Comparison of ENCODE assay signal across 14 cellular contexts in the genomic region with DNA sequence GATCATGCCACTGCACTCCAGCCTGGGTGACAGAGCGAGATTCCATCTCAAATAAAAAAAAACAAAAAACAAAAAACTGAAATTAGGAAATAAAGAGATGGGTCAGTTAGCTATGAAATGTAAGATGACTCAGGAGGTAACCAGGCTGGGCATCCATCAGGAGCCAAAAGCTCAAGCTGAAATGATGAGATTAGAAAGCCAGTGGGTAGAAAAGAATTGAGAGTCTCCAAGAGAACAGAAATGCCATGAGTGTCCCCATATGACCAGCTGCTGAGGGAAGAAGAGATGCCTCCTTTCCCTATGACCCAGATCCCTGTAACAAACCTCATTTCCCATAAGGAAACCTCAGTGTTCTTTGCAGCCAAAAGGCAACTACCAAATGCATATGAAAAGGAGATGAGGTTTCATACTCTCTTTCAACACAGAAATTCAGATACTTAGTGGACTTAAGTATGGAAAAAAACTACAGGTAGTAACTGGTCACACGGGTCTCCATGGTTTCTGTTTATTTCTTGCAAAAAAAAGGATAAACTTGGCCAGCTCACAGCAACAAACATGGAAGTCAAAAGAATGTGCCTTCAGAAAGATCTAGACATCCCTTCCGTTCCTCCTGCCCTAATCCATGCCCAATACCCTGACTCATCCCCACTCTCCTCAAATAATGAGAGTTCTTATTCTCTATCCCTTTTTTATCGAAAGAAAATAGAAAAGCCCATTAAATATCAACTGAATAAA. TPM values are rescaled to one million over a fixed set of nuclear protein-coding genes. Genes with fewer than 3 reads are reported as not detected.
DNase-seq lines count a peak whose midpoint lies in the region; ATAC-seq and TF ChIP-seq lines count a peak whose summit lies in the region.
"Had no signal": no experiment of that assay in that cellular context is flagged by ENCODE, and none has a peak within 500 bp of the region (broad histone marks: within the 10 kb centered on the region; RNA-seq: fewer than 3 reads in every experiment).

No MANE protein-coding gene starts in this region.

- TF ChIP-seq CTCF in IMR-90 (conservative IDR thresholded peaks at IDR 0.05; ENCODE audit: low read depth, low read length) (no peak), cardiac fibroblast (IDR thresholded peaks at IDR 0.05; ENCODE audit: low read depth, low read length) (no peak)

- no peaks in the 10 kb centered on the region for H3K27me3 ChIP-seq in IMR-90 (ENCODE audit: control insufficient read depth, insufficient read depth, low read length)
- H3K27me3 ChIP-seq: neutrophil, upper lobe of right lung had no signal

- H4K91ac ChIP-seq in IMR-90 (ENCODE audit: insufficient read depth, low read depth, low read length): peak overlapping the region; percentile 48; the same call in 1 of the 2 replicates

- H2AK5ac ChIP-seq in IMR-90 (ENCODE audit: low read depth, low read length): peak overlapping the region; percentile 98; the same call in 1 of the 2 replicates

- H3K9ac ChIP-seq in IMR-90 (ENCODE audit: low read depth, low read length): no peak overlapping the region

- peak overlapping the region; percentile 35; the same call in 1 of the 2 replicates for H3K56ac ChIP-seq in IMR-90 (ENCODE audit: extremely low read depth, insufficient read depth, low read length)

- H3K9me3 ChIP-seq in IMR-90 (ENCODE audit: control insufficient read depth, insufficient read depth, low read length): no peaks in the 10 kb centered on the region
- H3K9me3 ChIP-seq: neutrophil, upper lobe of right lung had no signal

- no peaks in the 10 kb centered on the region for H3K36me3 ChIP-seq in IMR-90 (ENCODE audit: control insufficient read depth, insufficient read depth, low read length)
- H3K36me3 ChIP-seq: neutrophil, upper lobe of right lung had no signal

- peak overlapping the region; percentile 93 for H2BK20ac ChIP-seq in IMR-90 (ENCODE audit: low read depth, low read length)

- H2BK120ac ChIP-seq in IMR-90 (ENCODE audit: low read depth, low read length): peak overlapping the region; percentile 92

- peak overlapping the region; percentile 77; the same call in 2 of the 3 replicates for H2BK15ac ChIP-seq in IMR-90 (ENCODE audit: low read depth, low read length)

- CTCF ChIA-PET in IMR-90 (lab: Yijun Ruan, JAX): no interaction called here

- DNase-seq in AG08395 (ENCODE audit: low spot score): peak; percentile 67
- DNase-seq in IMR-90: peak; percentile 58
- DNase-seq in cardiac fibroblast (ENCODE audit: low read depth in 2 of 2): peak; percentile 71 to 83
- DNase-seq in iris pigment epithelial cell (ENCODE audit: low read depth): peak; percentile 63
- no peak for DNase-seq in stimulated activated CD4-positive, alpha-beta T cell treated with anti-CD3 and anti-CD28 coated beads, Interleukin-4, amount 100 ng/mL, for 1 hour
- DNase-seq in 8988T: no peak
- DNase-seq in HuH-7.5 (ENCODE audit: low spot score): no peak
- DNase-seq: DMS153, KBM-7, NCI-H187, NCI-H526, upper lobe of right lung had no signal

- intact Hi-C loops in IMR-90 (cut with micrococcal nuclease): no loop called here

- no peak for TF ChIP-seq RAD21 in IMR-90 (IDR thresholded peaks at IDR 0.05; ENCODE audit: low read length)

- H2BK5ac ChIP-seq in IMR-90 (ENCODE audit: low read depth, low read length, poor library complexity, severe bottlenecking): peak overlapping the region; percentile 97

- peak overlapping the region; percentile 99; the same call in 1 of the 2 replicates for H3K18ac ChIP-seq in IMR-90 (ENCODE audit: low read depth, low read length)

- H4K20me1 ChIP-seq in IMR-90 (ENCODE audit: insufficient read depth, low read length): no peaks in the 10 kb centered on the region

- peak overlapping the region; percentile 81; the same call in 1 of the 2 replicates for H3K4me2 ChIP-seq in IMR-90 (ENCODE audit: low read depth, low read length)

- whole genome bisulfite sequencing in IMR-90 (ENCODE audit: extremely low coverage in 2 of 2, insufficient read length in 1 of 2), 2 experiments: no CpG with 5 or more reads among the region's 4 CpGs

- H3K9me1 ChIP-seq in IMR-90 (ENCODE audit: insufficient read depth, low read length): peaks cover 7% of the 10 kb centered on the region

- H3K14ac ChIP-seq in IMR-90 (replicated peaks; ENCODE audit: low read depth, low read length): peak overlapping the region; percentile 92

- peak overlapping the region; percentile 2 for H2AK9ac ChIP-seq in IMR-90 (replicated peaks; ENCODE audit: low read depth, low read length, poor library complexity)

- peak overlapping the region; percentile 92 for H3K4ac ChIP-seq in IMR-90 (ENCODE audit: low read depth, low read length)

- H3K4me3 ChIP-seq in IMR-90 (ENCODE audit: insufficient read depth, low read depth, low read length): no peak overlapping the region
- no peak overlapping the region for H3K4me3 ChIP-seq in cardiac fibroblast (replicated peaks in 1 of 2; ENCODE audit: low read depth in 2 of 2, low read length in 2 of 2)
- H3K4me3 ChIP-seq: upper lobe of right lung had no signal

- peak; percentile 74 for ATAC-seq in IMR-90 (ENCODE audit: low read depth)
- no peak for ATAC-seq in GM21576 (IDR thresholded peaks at IDR 0.05; ENCODE audit: unreplicated experiment)

- in situ Hi-C loops in IMR-90 (cut with MboI; ENCODE audit: low sequenced_read_pairs): no loop called here

- peak overlapping the region in 1 of 2 experiments; percentile 93; a peak in 3 of 4 replicates for H4K8ac ChIP-seq in IMR-90 (ENCODE audit: low read depth in 2 of 2, low read length in 2 of 2)

- no TSS peak for BruUV-seq in IMR-90 (replicated peaks; lab: Mats Ljungman, UMichigan)

- peaks cover 10% of the 10 kb centered on the region for H3K4me1 ChIP-seq in IMR-90 (ENCODE audit: control insufficient read depth, insufficient read depth, low read length)

- dilution Hi-C loops in IMR-90 (cut with HindIII; ENCODE audit: low sequenced_read_pairs, unreplicated experiment): no loop called here

- H4K5ac ChIP-seq in IMR-90 (ENCODE audit: low read depth, low read length): peak overlapping the region; percentile 84

- H3K27ac ChIP-seq in IMR-90 (ENCODE audit: insufficient read depth, low read length): peak overlapping the region; percentile 56; the same call in 1 of the 2 replicates
- H3K27ac ChIP-seq: neutrophil had no signal

- H3K23ac ChIP-seq in IMR-90 (ENCODE audit: low read depth, low read length): peak overlapping the region; percentile 87; the same call in 1 of the 2 replicates

- POLR2A ChIA-PET in IMR-90 (lab: Charles Lee; ENCODE audit: unreplicated experiment): interaction anchor here (0.6 kb wide), 1 partner anchor 8 kb away, joined by 3 read pairs; the partner anchor contains the start of gene ARHGAP18

- H3K79me1 ChIP-seq in IMR-90 (ENCODE audit: low read depth in 1 of 2, low read length in 2 of 2): peaks cover 31 to 55% of the 10 kb centered on the region in 2 experiments

- no peak overlapping the region for H2AFZ ChIP-seq in IMR-90 (replicated peaks; ENCODE audit: low read length, poor library complexity)

- TF ChIP-seq POLR2A in IMR-90 (IDR thresholded peaks at IDR 0.05; ENCODE audit: low read depth, low read length): no peak

TF ChIP-seq in IMR-90, 13 proteins besides CTCF, POLR2A, EP300 and RAD21:
- TF ChIP-seq FOS (IDR thresholded peaks at IDR 0.05; ENCODE audit: low read depth, low read length): no peak
- no peak for TF ChIP-seq MAZ (IDR thresholded peaks at IDR 0.05; ENCODE audit: borderline replicate concordance, low read depth, low read length)
- TF ChIP-seq NFE2L2 (IDR thresholded peaks at IDR 0.05; ENCODE audit: low read depth, low read length): 0 out of 2 replicates have a peak, but pooled peaks have one; percentile 6
TF ChIP-seq in IMR-90: peak in this region for 1.

RNA-seq across cellular contexts. Expression of gene ARHGAP18, which starts 8.1 kb away (rescaled TPM):
- 17.0 and 25.0 TPM in 2 replicates for total RNA-seq in IMR-90 (2012; rRNA removed)
- polyA plus RNA-seq in IMR-90 (2012; rRNA removed): 5.0 and 6.2 TPM in 2 replicates
- polyA plus RNA-seq in IMR-90 (2012; cell fraction: cytosol; rRNA removed): 1.0 and 1.2 TPM in 2 replicates
- polyA plus RNA-seq in IMR-90 (2012; cell fraction: nucleus; rRNA removed; ENCODE audit: low replicate concordance): 0.46 and 3.5 TPM in 2 replicates

Comparison
In these comparisons a context has a peak if more than half of its experiments do, and no peak if none do; other contexts are left out.
1. DNase-seq: peak in AG08395 (single experiment), IMR-90 (single experiment), cardiac fibroblast (2 of 2) and iris pigment epithelial cell (single experiment); none in stimulated activated CD4-positive, alpha-beta T cell treated with anti-CD3 and anti-CD28 coated beads, Interleukin-4, amount 100 ng/mL, for 1 hour (single experiment), 8988T (single experiment) and HuH-7.5 (single experiment).